In genomic region chr1:231581859-231582258, GRCh38 we compare ENCODE assay signal across 27 cellular contexts. TPM values are rescaled to one million over a fixed set of nuclear protein-coding genes. Genes with fewer than 3 reads are reported as not detected.
DNase-seq lines count a peak whose midpoint lies in the region; TF ChIP-seq lines count a peak whose summit lies in the region.
"Had no signal": no experiment of that assay in that cellular context is flagged by ENCODE, and none has a peak within 500 bp of the region (broad histone marks: within the 10 kb centered on the region; RNA-seq: fewer than 3 reads in every experiment).

No MANE protein-coding gene starts in this region.

- no peak overlapping the region for H3K27ac ChIP-seq in suprapubic skin
- H3K27ac ChIP-seq: BLaER1, SJSA1 had no signal

- no peak overlapping the region for H3K4me3 ChIP-seq in suprapubic skin
- H3K4me3 ChIP-seq: BLaER1, GM23338, SJSA1 had no signal

- in situ Hi-C loops in SK-MEL-5 (cut with HindIII; ENCODE audit: low pct_unique_long_range_greater_than_20kb, low sequenced_read_pairs): no loop called here

- no peaks in the 10 kb centered on the region for H3K9me3 ChIP-seq in suprapubic skin
- H3K9me3 ChIP-seq: BLaER1, SJSA1 had no signal

- DNase-seq in NCI-H2171 treated with DMSO at 0.1 percent for 48 hours (lab: John Stamatoyannopoulos, UW): peak; percentile 64
- no peak for DNase-seq in NCI-H2171 (lab: John Stamatoyannopoulos, UW)
- DNase-seq in NCI-H146 (lab: John Stamatoyannopoulos, UW): peak; percentile 29
- peak; percentile 32 for DNase-seq in SK-MEL-5 (ENCODE audit: low read depth, low spot score)
- peak; percentile 9 for DNase-seq in myocyte (ENCODE audit: low read depth)
- DNase-seq in stimulated activated CD4-positive, alpha-beta T cell treated with anti-CD3 and anti-CD28 coated beads, Interleukin-4, amount 100 ng/mL, for 24 hours: no peak
- no peak for DNase-seq in NCI-H526 treated with DMSO at 0.1 percent for 48 hours (lab: John Stamatoyannopoulos, UW)
- no peak for DNase-seq in suprapubic skin (ENCODE audit: low spot score in 2 of 2)
- DNase-seq: 8988T; CD4-positive, alpha-beta T cell; COR-L47; DMS79 treated with DMSO at 0.1 percent for 48 hours; GF-D8; H9; HFFc6; KBM-7; MM.1S; NCI-H1930; NCI-H226; NCI-H510A; NCI-H748 treated with DMSO at 0.1 percent for 48 hours; Right ventricle myocardium superior; RPMI8226; T-cell had no signal

- TF ChIP-seq POLR2A in suprapubic skin (IDR thresholded peaks at IDR 0.05): no peak

- TF ChIP-seq EP300 in suprapubic skin (IDR thresholded peaks at IDR 0.05): no peak

- no peaks in the 10 kb centered on the region for H3K4me1 ChIP-seq in suprapubic skin
- H3K4me1 ChIP-seq: SJSA1 had no signal

- H3K27me3 ChIP-seq in suprapubic skin: no peaks in the 10 kb centered on the region
- H3K27me3 ChIP-seq: BLaER1, SJSA1 had no signal

- H3K36me3 ChIP-seq in suprapubic skin: no peaks in the 10 kb centered on the region
- H3K36me3 ChIP-seq: BLaER1, SJSA1 had no signal

- TF ChIP-seq CTCF in suprapubic skin (IDR thresholded peaks at IDR 0.05): no peak

- WGBS in suprapubic skin: 73% methylated on average over 2 of the region's 2 CpGs

RNA-seq across cellular contexts. Expression of gene DISC1, which starts 44.7 kb away (rescaled TPM):
- 4.8 and 5.4 TPM in 2 replicates for total RNA-seq in SK-MEL-5 (2014; rRNA removed; shearing (Covaris generic))
- 2.3 and 4.2 TPM in 2 replicates for polyA plus RNA-seq in SK-MEL-5 (2015; cell fraction: cytosol; rRNA removed)
- 3.9 and 7.5 TPM in 2 replicates for polyA plus RNA-seq in SK-MEL-5 (2015; cell fraction: nucleus; rRNA removed)
- 3.6 and 5.2 TPM in 2 replicates for total RNA-seq in myocyte
- 3.2 TPM for polyA plus RNA-seq in myocyte (2012)
- total RNA-seq in suprapubic skin: 1 to 10 TPM; 3.0 to 8.4 (median 5.2) TPM

RNA-seq across cellular contexts. Expression of gene TSNAX, which starts 53.4 kb away (rescaled TPM):
- 90.8 and 97.2 TPM in 2 replicates for total RNA-seq in SK-MEL-5 (2014; rRNA removed; shearing (Covaris generic))
- 60.3 and 77.2 TPM in 2 replicates for polyA plus RNA-seq in SK-MEL-5 (2015; cell fraction: cytosol; rRNA removed)
- 33.2 and 39.5 TPM in 2 replicates for polyA plus RNA-seq in SK-MEL-5 (2015; cell fraction: nucleus; rRNA removed)
- total RNA-seq in myocyte (37.5 and 41.0 TPM in 2 replicates), suprapubic skin (10 to 100 TPM; 18.8 to 36.4 (median 25.4) TPM)
- 27.7 TPM for polyA plus RNA-seq in myocyte (2012)

Comparison
In these comparisons a context has a peak if more than half of its experiments do, and no peak if none do; other contexts are left out.
1. DNase-seq: peak in NCI-H2171 treated with DMSO at 0.1 percent for 48 hours (single experiment), NCI-H146 (single experiment), SK-MEL-5 (single experiment) and myocyte (single experiment); none in NCI-H2171 (single experiment), stimulated activated CD4-positive, alpha-beta T cell treated with anti-CD3 and anti-CD28 coated beads, Interleukin-4, amount 100 ng/mL, for 24 hours (single experiment), NCI-H526 treated with DMSO at 0.1 percent for 48 hours (single experiment) and suprapubic skin (0 of 2).